Comparison of ENCODE assay signal across 8 cellular contexts in genomic region chr5:139651863-139652787, GRCh38. TPM values are rescaled to one million over a fixed set of nuclear protein-coding genes. Genes with fewer than 3 reads are reported as not detected.
DNase-seq lines count a peak whose midpoint lies in the region; ATAC-seq and TF ChIP-seq lines count a peak whose summit lies in the region.

No MANE protein-coding gene starts in this region.

- no peak for TF ChIP-seq CTCF in GM13976 (IDR thresholded peaks at IDR 0.05; ENCODE audit: borderline replicate concordance, control extremely low read depth, extremely low read depth, insufficient read depth, missing control alignments)
- TF ChIP-seq CTCF in activated CD8-positive, alpha-beta T cell treated with anti-CD3 and anti-CD28 coated beads for 36 hours (IDR thresholded peaks at IDR 0.05), result no peak
- TF ChIP-seq CTCF in endodermal cell (conservative IDR thresholded peaks at IDR 0.05), result no peak

- POLR2A ChIA-PET in activated CD8-positive, alpha-beta T cell treated with anti-CD3 and anti-CD28 coated beads for 36 hours (lab: Charles Lee), result interaction anchor here (0.5 to 11.4 kb wide), 5 partner anchors 9 to 113 kb away, joined by 3 to 87 read pairs (median 3); no protein-coding TSS in a partner anchor

- no peaks in the 10 kb centered on the region for H3K36me3 ChIP-seq in endodermal cell (ENCODE audit: control insufficient read depth, insufficient read depth, low read length)

- in situ Hi-C loops in GM13976 (cut with MboI; ENCODE audit: low sequenced_read_pairs, unreplicated experiment), result no loop called here

- no peak overlapping the region for H3K9ac ChIP-seq in endodermal cell (ENCODE audit: extremely low read depth, low read length, poor library complexity, severe bottlenecking)

- intact Hi-C loops in activated CD8-positive, alpha-beta T cell treated with anti-CD3 and anti-CD28 coated beads for 36 hours (cut with micrococcal nuclease), result loop anchor here (5.0 kb wide), 1 partner anchor 60 kb away; no protein-coding TSS in a partner anchor

- peaks cover 34% of the 10 kb centered on the region for H3K27me3 Mint-ChIP-seq in activated CD8-positive, alpha-beta T cell treated with anti-CD3 and anti-CD28 coated beads for 36 hours
- no peaks in the 10 kb centered on the region for H3K27me3 Mint-ChIP-seq in endodermal cell (ENCODE audit: insufficient read depth)
- H3K27me3 Mint-ChIP-seq in memory B cell, result no peaks in the 10 kb centered on the region

- peak; percentile 93 for DNase-seq in GM13976 (ENCODE audit: low spot score)
- peak; percentile 86 for DNase-seq in HCEC 1CT
- peak; percentile 89 for DNase-seq in NAMALWA (ENCODE audit: low spot score)
- peak; percentile 92 for DNase-seq in activated CD8-positive, alpha-beta T cell treated with anti-CD3 and anti-CD28 coated beads for 36 hours
- DNase-seq in endodermal cell, result peak; percentile 93
- DNase-seq in memory B cell (ENCODE audit: low spot score in 2 of 2), result peak; percentile 85 to 92
- DNase-seq in stimulated activated CD8-positive, alpha-beta memory T cell treated with anti-CD3 and anti-CD28 coated beads, Interleukin-7, amount 100 ng/mL, for 4 hours (ENCODE audit: low read depth in 2 of 2), result peak; percentile 50 to 71
- no peak for DNase-seq in NCI-H146 (lab: John Stamatoyannopoulos, UW)

- 27 to 34% methylated on average over 5 to 9 of the region's 23 CpGs for WGBS in endodermal cell (ENCODE audit: insufficient coverage in 1 of 2, insufficient read length in 1 of 2), 2 experiments

- CTCF ChIA-PET in activated CD8-positive, alpha-beta T cell treated with anti-CD3 and anti-CD28 coated beads for 36 hours (lab: Charles Lee), result interaction anchor here (1.2 to 5.8 kb wide), 5 partner anchors 17 to 123 kb away, joined by 3 to 40 read pairs (median 4); no protein-coding TSS in a partner anchor

- peak overlapping the region; percentile 70 for H3K4me3 ChIP-seq in endodermal cell (ENCODE audit: low read length)

- H3K9me3 ChIP-seq in endodermal cell (ENCODE audit: control insufficient read depth, low read length), result no peaks in the 10 kb centered on the region

- H3K27me3 ChIP-seq in endodermal cell (ENCODE audit: control insufficient read depth, insufficient read depth, low read length, poor library complexity, severe bottlenecking), result peaks cover 5% of the 10 kb centered on the region

- peak; percentile 72 for ATAC-seq in activated CD8-positive, alpha-beta T cell treated with anti-CD3 and anti-CD28 coated beads for 36 hours
- ATAC-seq in memory B cell (ENCODE audit: low read depth), result peak; percentile 65

- H3K36me3 Mint-ChIP-seq in activated CD8-positive, alpha-beta T cell treated with anti-CD3 and anti-CD28 coated beads for 36 hours (ENCODE audit: low read depth), result no peaks in the 10 kb centered on the region
- H3K36me3 Mint-ChIP-seq in endodermal cell (ENCODE audit: low read depth) (peaks cover under 1% of the 10 kb centered on the region), memory B cell (peaks cover 10% of the 10 kb centered on the region)

- peak overlapping the region; percentile 81 for H3K27ac ChIP-seq in endodermal cell (ENCODE audit: low read depth, low read length)

- H3K4me1 Mint-ChIP-seq in activated CD8-positive, alpha-beta T cell treated with anti-CD3 and anti-CD28 coated beads for 36 hours (ENCODE audit: low read depth), result peaks cover 48% of the 10 kb centered on the region
- H3K4me1 Mint-ChIP-seq in endodermal cell (peaks cover 45% of the 10 kb centered on the region), memory B cell (peaks cover 59% of the 10 kb centered on the region)

- H3K4me3 Mint-ChIP-seq in activated CD8-positive, alpha-beta T cell treated with anti-CD3 and anti-CD28 coated beads for 36 hours, result peak overlapping the region; percentile 7
- H3K4me3 Mint-ChIP-seq in endodermal cell (peak overlapping the region; percentile 98), memory B cell (peak overlapping the region; percentile 99)

- peak overlapping the region; percentile 17 for H3K27ac Mint-ChIP-seq in activated CD8-positive, alpha-beta T cell treated with anti-CD3 and anti-CD28 coated beads for 36 hours
- peak overlapping the region; percentile 95 for H3K27ac Mint-ChIP-seq in endodermal cell
- H3K27ac Mint-ChIP-seq in memory B cell, result peak overlapping the region; percentile 96

- peaks cover 24% of the 10 kb centered on the region for H3K4me1 ChIP-seq in endodermal cell (ENCODE audit: control insufficient read depth, insufficient read depth, low read length)

- H3K9me3 Mint-ChIP-seq in activated CD8-positive, alpha-beta T cell treated with anti-CD3 and anti-CD28 coated beads for 36 hours, result no peaks in the 10 kb centered on the region
- H3K9me3 Mint-ChIP-seq in endodermal cell, result no peaks in the 10 kb centered on the region
- no peaks in the 10 kb centered on the region for H3K9me3 Mint-ChIP-seq in memory B cell

RNA-seq across cellular contexts. Expression of gene CXXC5, which starts 4.0 kb away (rescaled TPM):
- total RNA-seq in activated CD8-positive, alpha-beta T cell treated with anti-CD3 and anti-CD28 coated beads for 36 hours, result 1 to 10 TPM; 3.5 to 4.3 TPM
- total RNA-seq in endodermal cell, result 10 to 100 TPM; 50.5 to 67.9 TPM
- polyA plus RNA-seq in endodermal cell (2013, experiment 1 of 2), result 107 TPM
- polyA plus RNA-seq in endodermal cell (2013, experiment 2 of 2), result 113 TPM

Comparison
In these comparisons a context has a peak if more than half of its experiments do, and no peak if none do; other contexts are left out.
1. H3K27ac Mint-ChIP-seq: peak in every context shown above with its lines; median percentile 96 in memory B cell; 95 in endodermal cell; 17 in activated CD8-positive, alpha-beta T cell treated with anti-CD3 and anti-CD28 coated beads for 36 hours.
2. H3K4me3 Mint-ChIP-seq: peak in every context shown above with its lines; median percentile 99 in memory B cell; 98 in endodermal cell; 7 in activated CD8-positive, alpha-beta T cell treated with anti-CD3 and anti-CD28 coated beads for 36 hours.
3. RNA of gene CXXC5, which starts 4.0 kb away (total RNA-seq): 50.5 to 67.9 TPM in endodermal cell; 3.5 to 4.3 TPM in activated CD8-positive, alpha-beta T cell treated with anti-CD3 and anti-CD28 coated beads for 36 hours; every median in the first group is over 4 times any median in the second.